Comparison of ENCODE assay signal across 9 cellular contexts in genomic region chr3:172580680-172581079, GRCh38. TPM values are rescaled to one million over a fixed set of nuclear protein-coding genes. Genes with fewer than 3 reads are reported as not detected.
A peak's percentile ranks its signal among the peaks of the same experiment; 100 is the strongest.
DNase-seq lines count a peak whose midpoint lies in the region; ATAC-seq and TF ChIP-seq lines count a peak whose summit lies in the region.
"Had no signal": no experiment of that assay in that cellular context is flagged by ENCODE, and none has a peak within 500 bp of the region (broad histone marks: within the 10 kb centered on the region; RNA-seq: fewer than 3 reads in every experiment).

No MANE protein-coding gene starts in this region.

- H3K4me1 ChIP-seq in psoas muscle (peaks cover 5% of the 10 kb centered on the region), BE2C (no peaks in the 10 kb centered on the region)

- H3K9me3 ChIP-seq in psoas muscle (no peaks in the 10 kb centered on the region), BE2C (no peaks in the 10 kb centered on the region)

- H3K36me3 ChIP-seq in psoas muscle (ENCODE audit: insufficient read depth in 1 of 2, low read depth in 1 of 2), result no peaks in the 10 kb centered on the region
- H3K36me3 ChIP-seq in BE2C, result no peaks in the 10 kb centered on the region

- H3K27ac ChIP-seq in psoas muscle, result peak overlapping the region; percentile 19
- H3K27ac ChIP-seq: epithelial cell of prostate had no signal

- H3K4me3 ChIP-seq in psoas muscle (no peak overlapping the region), BE2C (ENCODE audit: low read depth, low read length) (no peak overlapping the region)

- peak; percentile 56 to 62 for ATAC-seq in activated CD4-positive, CD25-positive, alpha-beta regulatory T cell treated with anti-CD3 and anti-CD28 coated beads, Interleukin-2, amount 50 U/mL, for 24 hours
- ATAC-seq in HG02759 (IDR thresholded peaks at IDR 0.05; ENCODE audit: unreplicated experiment) (peak; percentile 73), psoas muscle (no peak)

- no peak for DNase-seq in activated CD4-positive, CD25-positive, alpha-beta regulatory T cell treated with anti-CD3 and anti-CD28 coated beads, Interleukin-2, amount 50 U/mL, for 72 hours
- DNase-seq in OCI-M1 (lab: John Stamatoyannopoulos, UW) (peak; percentile 61), psoas muscle (no peak), BE2C (no peak), hypothalamus (lab: John Stamatoyannopoulos, UW) (no peak), NCI-H748 treated with DMSO at 0.1 percent for 48 hours (lab: John Stamatoyannopoulos, UW) (no peak)

- WGBS in psoas muscle, 3 donors, result 67 to 73% (median 73%) methylated on average over 1 of the region's 1 CpG

- TF ChIP-seq CTCF in psoas muscle (IDR thresholded peaks at IDR 0.05) (no peak), BE2C (IDR thresholded peaks at IDR 0.05; ENCODE audit: low read depth, low read length) (no peak)

- H3K27me3 ChIP-seq in psoas muscle (ENCODE audit: insufficient read depth in 3 of 3, low read length in 2 of 3) (no peaks in the 10 kb centered on the region), BE2C (peaks cover 4% of the 10 kb centered on the region; the same call in 1 of the 2 replicates)

- intact Hi-C loops in psoas muscle (cut with DNase I), result no loop called here

RNA-seq across cellular contexts. Expression of gene TNFSF10, which starts 57.5 kb away (rescaled TPM):
- total RNA-seq in psoas muscle, result 10 to 100 TPM in 2 of 4 donors, 1 to 10 TPM in 2; 5.5 to 18.6 (median 9.2) TPM
- 10 to 100 TPM in 2 of 3 donors, 1 to 10 TPM in 1; 9.8 to 17.6 (median 10.3) TPM for polyA plus RNA-seq in psoas muscle
- polyA plus RNA-seq in BE2C (2012; ENCODE audit: insufficient read depth, insufficient read length, low read depth), result 0.45 TPM

Comparison
In these comparisons a context has a peak if more than half of its experiments do, and no peak if none do; other contexts are left out.
1. ATAC-seq: peak in activated CD4-positive, CD25-positive, alpha-beta regulatory T cell treated with anti-CD3 and anti-CD28 coated beads, Interleukin-2, amount 50 U/mL, for 24 hours (2 of 2) and HG02759 (single experiment); none in psoas muscle (0 of 4).